ENCODE assay signal across 9 cellular contexts in genomic region chr10:78664929-78665525, GRCh38.
A peak's percentile ranks its signal among the peaks of the same experiment; 100 is the strongest.
DNase-seq lines count a peak whose midpoint lies in the region; ATAC-seq and TF ChIP-seq lines count a peak whose summit lies in the region.
"Had no signal": no experiment of that assay in that cellular context is flagged by ENCODE, and none has a peak within 500 bp of the region (broad histone marks: within the 10 kb centered on the region; RNA-seq: fewer than 3 reads in every experiment).

No MANE protein-coding gene starts in this region.

- H3K79me2 ChIP-seq in PC-9 (ENCODE audit: low read depth) = no peaks in the 10 kb centered on the region

- peaks cover 16% of the 10 kb centered on the region for H3K9me3 ChIP-seq in PC-9 (ENCODE audit: insufficient read depth, low read depth)

- H3K4me3 Mint-ChIP-seq in naive thymus-derived CD8-positive, alpha-beta T cell = no peak overlapping the region
- H3K4me3 Mint-ChIP-seq: dendritic cell treated with granulocyte-macrophage colony-stimulating factor and Interleukin-4, amounts not matched to agents 40 ng/mL and 50 ng/mL, for 4 days had no signal

- H3K36me3 Mint-ChIP-seq in naive thymus-derived CD8-positive, alpha-beta T cell = peaks cover 0 to 23% (median 7%) of the 10 kb centered on the region in 3 donors

- DNase-seq in stimulated activated CD4-positive, alpha-beta T cell treated with anti-CD3 and anti-CD28 coated beads, Interleukin-12 subunit alpha, Interleukin-12 subunit beta, amount 100 ng/mL, for 48 hours (ENCODE audit: low read depth in 2 of 3, low spot score in 1 of 3) = peak in 2 of 3 donors; percentile 1 to 5
- no peak for DNase-seq in stimulated activated CD4-positive, alpha-beta T cell treated with anti-CD3 and anti-CD28 coated beads, Interleukin-1b, Interleukin-23, amount 100 ng/mL, for 48 hours
- no peak for DNase-seq in PC-9
- DNase-seq in fibroblast of villous mesenchyme (ENCODE audit: low read depth) = peak; percentile 43
- DNase-seq in T-helper 9 cell = no peak
- no peak for DNase-seq in GOT3 (lab: John Stamatoyannopoulos, UW)
- DNase-seq in nucleus accumbens (lab: John Stamatoyannopoulos, UW) = no peak
- DNase-seq in naive thymus-derived CD8-positive, alpha-beta T cell = no peak

- no peak overlapping the region for H3K27ac ChIP-seq in PC-9

- H3K27ac Mint-ChIP-seq in naive thymus-derived CD8-positive, alpha-beta T cell = no peak overlapping the region
- H3K27ac Mint-ChIP-seq: dendritic cell treated with granulocyte-macrophage colony-stimulating factor and Interleukin-4, amounts not matched to agents 40 ng/mL and 50 ng/mL, for 4 days had no signal

- no peak overlapping the region for H3K4me3 ChIP-seq in PC-9
- no peak overlapping the region for H3K4me3 ChIP-seq in fibroblast of villous mesenchyme (ENCODE audit: low read depth, low read length)

- CTCF ChIA-PET in PC-9 (lab: Charles Lee) = no interaction called here

- no peaks in the 10 kb centered on the region for H3K4me1 ChIP-seq in PC-9 (replicated peaks; ENCODE audit: insufficient read depth)

- POLR2A ChIA-PET in PC-9 (lab: Charles Lee; ENCODE audit: unreplicated experiment) = no interaction called here
- POLR2A ChIA-PET in naive thymus-derived CD8-positive, alpha-beta T cell (lab: Charles Lee) = no interaction called here

- H3K27me3 Mint-ChIP-seq in naive thymus-derived CD8-positive, alpha-beta T cell = peaks cover 16 to 36% (median 19%) of the 10 kb centered on the region in 5 donors

- no peaks in the 10 kb centered on the region for H3K36me3 ChIP-seq in PC-9 (ENCODE audit: low read depth)

- H3K4me1 Mint-ChIP-seq in naive thymus-derived CD8-positive, alpha-beta T cell = no peaks in the 10 kb centered on the region

- H3K9me3 Mint-ChIP-seq in naive thymus-derived CD8-positive, alpha-beta T cell = peaks cover 0 to 42% (median 10%) of the 10 kb centered on the region in 9 donors
- H3K9me3 Mint-ChIP-seq: dendritic cell treated with granulocyte-macrophage colony-stimulating factor and Interleukin-4, amounts not matched to agents 40 ng/mL and 50 ng/mL, for 4 days had no signal

- no peaks in the 10 kb centered on the region; the same call in 1 of the 2 replicates for H3K9me2 ChIP-seq in PC-9 (ENCODE audit: insufficient read depth)

- TF ChIP-seq CTCF in PC-9 (conservative IDR thresholded peaks at IDR 0.05) = peak; percentile 77
- TF ChIP-seq CTCF in fibroblast of villous mesenchyme (IDR thresholded peaks at IDR 0.05; ENCODE audit: insufficient read depth, low read depth, low read length) = peak; percentile 58

- BruUV-seq in PC-9 (replicated peaks; lab: Mats Ljungman, UMichigan) = no TSS peak

- no peaks in the 10 kb centered on the region for H3K27me3 ChIP-seq in PC-9 (ENCODE audit: insufficient read depth, low read depth)

- intact Hi-C loops in PC-9 (cut with micrococcal nuclease; ENCODE audit: unreplicated experiment) = no loop called here

- no peak overlapping the region for H2AFZ ChIP-seq in PC-9

- H3K4me2 ChIP-seq in PC-9 = no peak overlapping the region

- H4K20me1 ChIP-seq in PC-9 (ENCODE audit: insufficient read depth) = no peaks in the 10 kb centered on the region

- no peak for ATAC-seq in naive thymus-derived CD8-positive, alpha-beta T cell

- H3F3A ChIP-seq in PC-9 (ENCODE audit: insufficient read depth, low read depth) = no peaks in the 10 kb centered on the region

Comparison
In these comparisons a context has a peak if more than half of its experiments do, and no peak if none do; other contexts are left out.
1. DNase-seq: peak in stimulated activated CD4-positive, alpha-beta T cell treated with anti-CD3 and anti-CD28 coated beads, Interleukin-12 subunit alpha, Interleukin-12 subunit beta, amount 100 ng/mL, for 48 hours (2 of 3) and fibroblast of villous mesenchyme (single experiment); none in stimulated activated CD4-positive, alpha-beta T cell treated with anti-CD3 and anti-CD28 coated beads, Interleukin-1b, Interleukin-23, amount 100 ng/mL, for 48 hours (single experiment), PC-9 (0 of 2), T-helper 9 cell (single experiment), GOT3 (single experiment), nucleus accumbens (0 of 56) and naive thymus-derived CD8-positive, alpha-beta T cell (0 of 10).